In the genomic region with DNA sequence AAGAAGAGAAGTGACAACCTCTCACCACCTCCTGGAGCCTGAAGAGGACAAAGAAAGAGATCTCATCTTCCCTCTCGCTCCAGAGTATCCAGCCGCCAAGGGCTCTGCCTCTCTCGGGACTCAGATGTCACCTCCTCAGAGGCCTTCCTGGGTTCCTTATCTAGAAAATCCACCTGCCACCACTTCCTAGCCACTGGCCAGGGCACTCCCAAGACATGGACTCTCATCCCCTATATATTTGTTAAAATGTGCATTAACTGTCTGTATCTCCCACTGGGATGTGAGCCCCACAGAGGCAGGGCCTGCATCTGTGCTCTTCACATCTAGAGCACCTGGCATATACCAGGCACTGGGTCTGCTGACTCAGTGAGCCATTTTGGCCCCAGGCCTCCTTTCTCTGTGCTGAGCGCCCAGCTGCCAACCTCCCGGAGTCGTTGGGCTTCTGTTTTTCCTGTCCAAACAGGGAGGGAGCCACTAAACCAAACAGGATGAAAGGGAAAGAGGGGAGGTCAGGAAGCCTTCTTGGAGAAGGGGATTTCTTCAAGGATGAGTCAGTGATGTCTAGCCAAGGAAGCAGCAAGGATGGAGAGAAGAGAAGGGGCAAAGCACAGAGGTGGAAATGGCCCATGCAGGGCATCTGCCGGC, we compare ENCODE assay signal across 1 cellular context.
TF ChIP-seq lines count a peak whose summit lies in the region.

No MANE protein-coding gene starts in this region.

TF ChIP-seq in endothelial cell of umbilical vein, 7 proteins besides CTCF, POLR2A, EP300 and RAD21:
- TF ChIP-seq EZH2 (IDR thresholded peaks at IDR 0.05; ENCODE audit: borderline replicate concordance, low read depth, low read length, severe bottlenecking) (no peak), POLR2AphosphoS5 (IDR thresholded peaks at IDR 0.05; ENCODE audit: insufficient read depth, low read depth, low read length) (no peak), MYC (IDR thresholded peaks at IDR 0.05; ENCODE audit: low read depth, low read length) (no peak), GATA2 (IDR thresholded peaks at IDR 0.05; ENCODE audit: insufficient read depth, insufficient read length, low read depth, low read length) (no peak), FOS (IDR thresholded peaks at IDR 0.05; ENCODE audit: borderline replicate concordance, insufficient read depth, low read length) (no peak), JUN (IDR thresholded peaks at IDR 0.05; ENCODE audit: borderline replicate concordance, insufficient read depth, insufficient read length, low read depth) (no peak)
- TF ChIP-seq, protein P1, sequence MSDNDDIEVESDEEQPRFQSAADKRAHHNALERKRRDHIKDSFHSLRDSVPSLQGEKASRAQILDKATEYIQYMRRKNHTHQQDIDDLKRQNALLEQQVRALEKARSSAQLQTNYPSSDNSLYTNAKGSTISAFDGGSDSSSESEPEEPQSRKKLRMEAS (IDR thresholded peaks at IDR 0.05; ENCODE audit: insufficient read depth, insufficient read length), result no peak
